Comparison of ENCODE assay signal across 8 cellular contexts in genomic region chr4:156970501-156971167, GRCh38. TPM values are rescaled to one million over a fixed set of nuclear protein-coding genes. Genes with fewer than 3 reads are reported as not detected.
DNase-seq lines count a peak whose midpoint lies in the region; ATAC-seq and TF ChIP-seq lines count a peak whose summit lies in the region.

No MANE protein-coding gene starts in this region.

- peaks cover 23% of the 10 kb centered on the region for H3K4me1 ChIP-seq in vagina

- ATAC-seq in GM21576 (IDR thresholded peaks at IDR 0.05; ENCODE audit: unreplicated experiment): no peak
- ATAC-seq in GM19395 (IDR thresholded peaks at IDR 0.05; ENCODE audit: unreplicated experiment): no peak

- no peaks in the 10 kb centered on the region for H3K36me3 ChIP-seq in vagina

- peak overlapping the region; percentile 87 for H3K27ac ChIP-seq in vagina

- H3K9me3 ChIP-seq in vagina: no peaks in the 10 kb centered on the region

- DNase-seq in DMS 273 treated with DMSO at 0.1 percent for 48 hours (lab: John Stamatoyannopoulos, UW) (peak; percentile 50), KG1 (lab: John Stamatoyannopoulos, UW) (peak; percentile 6), fibroblast of villous mesenchyme (ENCODE audit: low read depth) (peak; percentile 68), myocyte (ENCODE audit: low read depth) (peak; percentile 83), vagina (ENCODE audit: extremely low spot score in 2 of 2) (no peak)

- TF ChIP-seq POLR2A in vagina (IDR thresholded peaks at IDR 0.05): no peak

- no peaks in the 10 kb centered on the region for H3K27me3 ChIP-seq in vagina

- H3K4me3 ChIP-seq in WI38 (ENCODE audit: low read depth, low read length): peak overlapping the region; percentile 79
- H3K4me3 ChIP-seq in fibroblast of villous mesenchyme (ENCODE audit: low read depth, low read length): peak overlapping the region; percentile 93
- H3K4me3 ChIP-seq in vagina: peak overlapping the region; percentile 68 to 94

- intact Hi-C loops in vagina (cut with DNase I): no loop called here

- peak; percentile 39 for TF ChIP-seq CTCF in WI38 (IDR thresholded peaks at IDR 0.05; ENCODE audit: low read depth, low read length)
- peak; percentile 65 for TF ChIP-seq CTCF in fibroblast of villous mesenchyme (IDR thresholded peaks at IDR 0.05; ENCODE audit: insufficient read depth, low read depth, low read length)
- TF ChIP-seq CTCF in vagina (IDR thresholded peaks at IDR 0.05): peak in 1 of 3 experiments; percentile 39

RNA-seq across cellular contexts. Expression of gene PDGFC, which starts 1.0 kb away (rescaled TPM):
- total RNA-seq in fibroblast of villous mesenchyme (145 and 184 TPM in 2 replicates), myocyte (38.0 and 49.5 TPM in 2 replicates), vagina (19.4 TPM)
- 91.4 TPM for polyA plus RNA-seq in myocyte (2012)

Comparison
In these comparisons a context has a peak if more than half of its experiments do, and no peak if none do; other contexts are left out.
1. DNase-seq: peak in DMS 273 treated with DMSO at 0.1 percent for 48 hours (single experiment), KG1 (single experiment), fibroblast of villous mesenchyme (single experiment) and myocyte (single experiment); none in vagina (0 of 2).
2. Peak in every context shown above with its lines, with median percentiles within 50 percentile points of each other: H3K4me3 ChIP-seq.